ENCODE assay signal across 27 cellular contexts in genomic region chr19:33849551-33850147, GRCh38.
"Had no signal": no experiment of that assay in that cellular context is flagged by ENCODE, and none has a peak within 500 bp of the region (broad histone marks: within the 10 kb centered on the region; RNA-seq: fewer than 3 reads in every experiment).

No MANE protein-coding gene starts in this region.

- H3K4me2 ChIP-seq: SK-N-SH had no signal

- H3K4me1 ChIP-seq: Peyer's patch, SJSA1 had no signal

- DNase-seq: activated CD4-positive, alpha-beta T cell treated with anti-CD3 and anti-CD28 coated beads for 36 hours; activated CD4-positive, alpha-beta T cell treated with anti-CD3 and anti-CD28 coated beads, Interleukin-2, amount 10 ng/mL, durations not matched to agents 7 days and 5 days; activated CD4-positive, alpha-beta T cell treated with anti-CD3 and anti-CD28 coated beads, Interleukin-2, amount 50 U/mL, for 48 hours; activated CD8-positive, alpha-beta T cell treated with anti-CD3 and anti-CD28 coated beads, Interleukin-2, amount 10 ng/mL, durations not matched to agents 7 days and 5 days; activated naive CD4-positive, alpha-beta T cell treated with anti-CD3 and anti-CD28 coated beads, Interleukin-2, amount 10 ng/mL, durations not matched to agents 7 days and 5 days; activated naive CD8-positive, alpha-beta T cell treated with anti-CD3 and anti-CD28 coated beads, Interleukin-2, amount 50 U/mL, for 24 hours; activated T-cell treated with anti-CD3 and anti-CD28 coated beads, Interleukin-2, amount 50 U/mL, for 24 hours; anterior cingulate cortex; brain microvascular endothelial cell; Karpas-422; KBM-7; NCI-H1105; NCI-H1417 treated with DMSO at 0.1 percent for 48 hours; NCI-H1694; NCI-H1930; NCI-H2081 treated with DMSO at 0.1 percent for 48 hours; NCI-H226; NCI-H446 treated with DMSO at 0.1 percent for 48 hours; NCI-H524 treated with DMSO at 0.1 percent for 48 hours; NK-92 treated with Interleukin-12 subunit alpha and Interleukin-12 subunit beta, amount 100 ng/mL, for 24 hours; PC-3; Peyer's patch; RPMI8226; SHP77 treated with DMSO at 0.1 percent for 48 hours; SK-N-SH had no signal

- H3K27ac ChIP-seq: brain microvascular endothelial cell, cardiac muscle cell, Peyer's patch, SJSA1 had no signal

- H3K9ac ChIP-seq: SK-N-SH had no signal

- H3K27me3 ChIP-seq: brain microvascular endothelial cell, cardiac muscle cell, Peyer's patch, SJSA1 had no signal

- H3K36me3 ChIP-seq: brain microvascular endothelial cell, cardiac muscle cell, Peyer's patch, SJSA1 had no signal

- H3K9me3 ChIP-seq: Peyer's patch, SJSA1, SK-N-SH had no signal

- H3K4me3 ChIP-seq: cardiac muscle cell, Peyer's patch, SJSA1 had no signal
